In the genomic region with DNA sequence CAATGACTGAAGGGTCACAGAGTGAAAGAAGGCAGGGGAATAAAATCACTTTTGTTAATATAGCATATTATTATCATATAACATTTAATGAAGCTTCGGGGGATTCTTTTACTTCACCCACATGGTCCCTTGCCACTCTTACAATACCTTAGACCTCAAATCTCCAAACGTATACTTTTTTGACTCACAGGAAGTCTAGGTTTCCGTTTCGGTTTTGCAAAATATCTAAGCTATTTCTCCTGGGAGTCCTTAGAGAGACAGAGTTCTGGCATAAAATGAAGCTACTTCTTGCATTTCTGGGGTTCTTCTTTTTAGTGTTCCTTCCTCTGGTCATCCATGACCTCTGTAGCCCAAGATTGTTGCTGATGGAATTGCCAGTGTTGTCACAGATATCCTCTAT, we compare ENCODE assay signal across 1 cellular context.
TF ChIP-seq lines count a peak whose summit lies in the region.

No MANE protein-coding gene starts in this region.

TF ChIP-seq in GM12878, 131 proteins besides CTCF, POLR2A, EP300 and RAD21 (continued from another document):
- TF ChIP-seq POLR2AphosphoS5 (IDR thresholded peaks at IDR 0.05; ENCODE audit: low read length) (no peak), NFXL1 (IDR thresholded peaks at IDR 0.05; ENCODE audit: borderline replicate concordance) (no peak), EED (IDR thresholded peaks at IDR 0.05; ENCODE audit: low read depth) (no peak)
TF ChIP-seq in GM12878: peak in this region for 15.
